24 cellular contexts compared by ENCODE assay signal in the genomic region with DNA sequence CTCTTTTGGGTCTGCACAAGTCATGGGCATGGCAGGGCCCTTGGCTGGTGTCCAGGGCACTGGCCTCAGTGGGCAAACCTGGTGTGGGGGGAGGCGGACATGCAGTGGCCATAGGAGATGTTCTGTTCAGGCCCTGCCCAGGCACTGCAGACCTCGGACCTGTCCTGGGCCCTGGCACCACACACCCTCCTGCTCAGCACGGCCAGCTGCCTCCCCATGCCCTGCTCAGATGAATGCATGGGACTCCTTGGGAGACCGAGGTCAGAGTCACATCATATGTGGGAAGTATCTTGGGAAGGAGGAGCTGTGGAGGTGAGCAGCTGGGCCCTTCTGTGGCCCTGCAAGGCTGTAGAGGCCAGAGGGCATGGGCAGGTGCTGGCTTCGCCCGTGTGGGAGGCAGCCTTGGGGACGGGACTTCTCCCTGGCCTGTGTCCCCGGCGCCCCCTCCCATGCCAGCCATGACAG.
A peak's percentile ranks its signal among the peaks of the same experiment; 100 is the strongest.
DNase-seq lines count a peak whose midpoint lies in the region; ATAC-seq and TF ChIP-seq lines count a peak whose summit lies in the region.
"Had no signal": no experiment of that assay in that cellular context is flagged by ENCODE, and none has a peak within 500 bp of the region (broad histone marks: within the 10 kb centered on the region; RNA-seq: fewer than 3 reads in every experiment).

No MANE protein-coding gene starts in this region.

- TF ChIP-seq CTCF in left ventricle myocardium inferior (IDR thresholded peaks at IDR 0.05; ENCODE audit: borderline replicate concordance), result no peak
- TF ChIP-seq CTCF in esophagus muscularis mucosa (IDR thresholded peaks at IDR 0.05), result no peak

- no peaks in the 10 kb centered on the region for H3K79me2 ChIP-seq in trophoblast cell (ENCODE audit: control insufficient read depth, insufficient read depth, low read length, poor library complexity)

- WGBS in esophagus muscularis mucosa, result 100% methylated on average over 1 of the region's 9 CpGs
- WGBS in trophoblast cell (ENCODE audit: extremely low coverage, insufficient coverage, insufficient read length), result no CpG with 5 or more reads among the region's 9 CpGs

- no peak overlapping the region for H4K12ac ChIP-seq in trophoblast cell (ENCODE audit: low read depth, low read length)

- no peak overlapping the region for H3K23ac ChIP-seq in trophoblast cell (ENCODE audit: low read length)

- no peak overlapping the region for H3K4me3 ChIP-seq in left ventricle myocardium inferior
- H3K4me3 ChIP-seq in esophagus muscularis mucosa, result no peak overlapping the region
- H3K4me3 ChIP-seq in trophoblast cell (ENCODE audit: low read depth, low read length), result peak overlapping the region; percentile 31
- H3K4me3 ChIP-seq: left lung, Peyer's patch, psoas muscle, suprapubic skin had no signal

- H3K27me3 ChIP-seq in left ventricle myocardium inferior (ENCODE audit: low read depth), result no peaks in the 10 kb centered on the region
- H3K27me3 ChIP-seq in esophagus muscularis mucosa, result no peaks in the 10 kb centered on the region
- no peaks in the 10 kb centered on the region for H3K27me3 ChIP-seq in trophoblast cell (ENCODE audit: insufficient read depth, low read length)
- H3K27me3 ChIP-seq: Peyer's patch, suprapubic skin had no signal

- TF ChIP-seq EP300 in esophagus muscularis mucosa (IDR thresholded peaks at IDR 0.05), result no peak

- H3K4me1 ChIP-seq in left ventricle myocardium inferior, result peaks cover 48% of the 10 kb centered on the region
- peaks cover 37 to 52% (median 40%) of the 10 kb centered on the region in 4 donors for H3K4me1 ChIP-seq in esophagus muscularis mucosa
- peaks cover 4 to 10% of the 10 kb centered on the region in 2 experiments for H3K4me1 ChIP-seq in trophoblast cell (ENCODE audit: control insufficient read depth in 1 of 2, insufficient read depth in 2 of 2, low read length in 2 of 2)

- TF ChIP-seq POLR2A in esophagus muscularis mucosa (IDR thresholded peaks at IDR 0.05; ENCODE audit: low read depth), result no peak

- DNase-seq in left ventricle myocardium inferior, result no peak
- no peak for DNase-seq in Right ventricle myocardium superior
- no peak for DNase-seq in esophagus muscularis mucosa (ENCODE audit: extremely low spot score)
- no peak for DNase-seq in trophoblast cell
- DNase-seq in NCI-H774 (lab: John Stamatoyannopoulos, UW), result no peak
- DNase-seq in NCI-H524 (lab: John Stamatoyannopoulos, UW), result no peak
- DNase-seq in dedifferentiated amniotic fluid mesenchymal stem cell (ENCODE audit: extremely low spot score), result no peak
- no peak for DNase-seq in midbrain (lab: John Stamatoyannopoulos, UW)
- DNase-seq: activated CD4-positive, alpha-beta memory T cell treated with anti-CD3 and anti-CD28 coated beads, Interleukin-2, amount 10 ng/mL, durations not matched to agents 7 days and 5 days; activated CD4-positive, alpha-beta T cell treated with anti-CD3 and anti-CD28 coated beads for 1 hour; activated CD8-positive, alpha-beta memory T cell treated with anti-CD3 and anti-CD28 coated beads, Interleukin-2, amount 50 U/mL, for 48 hours; activated naive CD4-positive, alpha-beta T cell treated with anti-CD3 and anti-CD28 coated beads for 36 hours; DMS153; H9; NCI-H1417 treated with DMSO at 0.1 percent for 48 hours; NCI-H2029 treated with DMSO at 0.1 percent for 48 hours; NCI-H69; SIG-M5 had no signal

- no peak overlapping the region for H3K4ac ChIP-seq in trophoblast cell (ENCODE audit: low read depth, low read length)

- H3K4me2 ChIP-seq in trophoblast cell (ENCODE audit: low read length), result no peak overlapping the region
- H3K4me2 ChIP-seq: KMS-11 had no signal

- no peak overlapping the region for H2BK120ac ChIP-seq in trophoblast cell (ENCODE audit: insufficient read depth, low read length, poor library complexity)

- intact Hi-C loops in left ventricle myocardium inferior (cut with micrococcal nuclease) (no loop called here), Right ventricle myocardium superior (cut with DNase I) (no loop called here), esophagus muscularis mucosa (cut with DNase I) (no loop called here)

- no peak for ATAC-seq in Right ventricle myocardium superior (ENCODE audit: poor library complexity)
- ATAC-seq: stimulated activated memory B cell treated with anti-CD40 and anti-IgM and Interleukin-4, amounts not matched to agents 10 μg/mL and 1 μg/mL and 100 μg/mL, for 72 hours had no signal

- H3K79me1 ChIP-seq in trophoblast cell (ENCODE audit: low read length), result no peaks in the 10 kb centered on the region

- no peak overlapping the region for H2BK12ac ChIP-seq in trophoblast cell (ENCODE audit: low read length)

- H2AK5ac ChIP-seq in trophoblast cell (ENCODE audit: low read length), result no peak overlapping the region

- no peak overlapping the region for H2BK5ac ChIP-seq in trophoblast cell (ENCODE audit: low read depth, low read length, poor library complexity)

- H3K18ac ChIP-seq in trophoblast cell (ENCODE audit: low read length), result no peak overlapping the region

- no peak overlapping the region for H4K8ac ChIP-seq in trophoblast cell (ENCODE audit: low read depth, low read length)

- H3K9me3 ChIP-seq in left ventricle myocardium inferior (replicated peaks), result no peaks in the 10 kb centered on the region
- no peaks in the 10 kb centered on the region for H3K9me3 ChIP-seq in esophagus muscularis mucosa
- H3K9me3 ChIP-seq in trophoblast cell (ENCODE audit: insufficient read depth, low read depth, low read length), result peaks cover 6% of the 10 kb centered on the region
- H3K9me3 ChIP-seq: left lung, Peyer's patch, psoas muscle, suprapubic skin had no signal

- H3K36me3 ChIP-seq in left ventricle myocardium inferior, result no peaks in the 10 kb centered on the region
- no peaks in the 10 kb centered on the region for H3K36me3 ChIP-seq in esophagus muscularis mucosa
- no peaks in the 10 kb centered on the region for H3K36me3 ChIP-seq in trophoblast cell (ENCODE audit: control insufficient read depth in 1 of 2, insufficient read depth in 2 of 2, low read length in 2 of 2)
- H3K36me3 ChIP-seq: left lung, Peyer's patch, suprapubic skin had no signal

- H3K27ac ChIP-seq in left ventricle myocardium inferior (replicated peaks), result peak overlapping the region; percentile 92
- H3K27ac ChIP-seq in esophagus muscularis mucosa (replicated peaks in 1 of 4), result peak overlapping the region; percentile 68 to 81 (median 72)
- H3K27ac ChIP-seq in trophoblast cell (ENCODE audit: low read depth, low read length), result no peak overlapping the region
- H3K27ac ChIP-seq: KMS-11, left lung, psoas muscle, suprapubic skin had no signal

- no peak overlapping the region for H4K91ac ChIP-seq in trophoblast cell (ENCODE audit: low read depth, low read length)

- no peak overlapping the region for H3K14ac ChIP-seq in trophoblast cell (ENCODE audit: low read length)

- no peak overlapping the region for H2AFZ ChIP-seq in trophoblast cell (ENCODE audit: insufficient read depth, low read length, poor library complexity)

- no peak overlapping the region for H3K9ac ChIP-seq in trophoblast cell (ENCODE audit: low read length)
- H3K9ac ChIP-seq: KMS-11 had no signal
